17 cellular contexts compared by ENCODE assay signal in the genomic region with DNA sequence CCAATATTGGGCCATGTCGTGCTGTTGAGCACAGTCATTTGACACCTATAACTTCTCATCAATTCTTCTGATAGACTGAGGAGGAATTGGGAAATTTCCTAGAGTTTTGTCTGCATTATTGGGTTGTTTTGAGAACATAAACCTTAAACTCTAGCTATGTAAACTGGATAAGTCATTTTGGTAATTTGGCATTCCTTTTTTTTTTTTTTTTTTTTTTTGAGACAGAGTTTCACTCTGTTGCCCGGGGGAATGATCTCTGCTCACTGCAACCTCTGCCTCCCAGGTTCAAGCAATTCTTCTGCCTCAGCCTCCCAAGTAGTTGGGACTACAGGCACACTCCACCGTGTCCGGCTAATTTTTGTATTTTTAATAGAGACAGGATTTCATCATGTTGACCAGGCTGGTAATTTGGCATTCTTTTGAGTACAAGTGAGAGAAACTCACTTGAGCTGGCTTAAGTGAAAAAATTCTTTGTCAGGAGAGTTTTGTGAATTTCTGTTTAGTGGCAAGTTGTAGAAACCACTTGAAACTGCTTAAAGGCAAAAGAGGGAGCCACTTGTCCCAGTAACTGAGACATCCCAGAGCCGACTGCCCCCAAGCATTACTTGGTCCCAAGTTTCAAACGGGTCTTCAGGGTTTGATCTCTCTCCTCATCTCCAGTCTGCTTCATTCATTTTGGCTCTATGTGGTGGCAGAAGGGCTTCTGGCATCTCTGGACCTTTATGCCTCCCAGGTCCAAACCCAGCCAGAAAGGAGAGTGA. TPM values are rescaled to one million over a fixed set of nuclear protein-coding genes. Genes with fewer than 3 reads are reported as not detected.
A peak's percentile ranks its signal among the peaks of the same experiment; 100 is the strongest.
DNase-seq lines count a peak whose midpoint lies in the region; ATAC-seq and TF ChIP-seq lines count a peak whose summit lies in the region.
"Had no signal": no experiment of that assay in that cellular context is flagged by ENCODE, and none has a peak within 500 bp of the region (broad histone marks: within the 10 kb centered on the region; RNA-seq: fewer than 3 reads in every experiment).

No MANE protein-coding gene starts in this region.

- H3K4me3 ChIP-seq in AG10803 (ENCODE audit: low read length) (no peak overlapping the region), esophagus squamous epithelium (no peak overlapping the region), osteoblast (ENCODE audit: insufficient read depth, low read length) (no peak overlapping the region)
- H3K4me3 ChIP-seq: K562, Peyer's patch had no signal

- intact Hi-C loops in esophagus squamous epithelium (cut with DNase I) = no loop called here

- peaks cover 25 to 89% (median 63%) of the 10 kb centered on the region in 3 donors for H3K4me1 ChIP-seq in esophagus squamous epithelium
- peaks cover 82% of the 10 kb centered on the region for H3K4me1 ChIP-seq in osteoblast (ENCODE audit: insufficient read depth, low read length)

- peak; percentile 46 for DNase-seq in AG10803 (ENCODE audit: low read depth)
- DNase-seq in esophagus squamous epithelium (lab: John Stamatoyannopoulos, UW) = no peak
- DNase-seq in osteoblast (ENCODE audit: insufficient read length, low spot score, missing footprints) = no peak
- DNase-seq in NCI-H2107 (lab: John Stamatoyannopoulos, UW) = no peak
- DNase-seq in activated CD4-positive, alpha-beta T cell treated with anti-CD3 and anti-CD28 coated beads for 4 hours = no peak
- DNase-seq in NCI-H1694 (lab: John Stamatoyannopoulos, UW) = no peak
- DNase-seq: activated CD8-positive, alpha-beta T cell treated with anti-CD3 and anti-CD28 coated beads for 36 hours; effector memory CD4-positive, alpha-beta T cell; glutamatergic neuron; left colon; NCI-H1436; NCI-H510A; Peyer's patch; small intestine had no signal

- H3K27ac ChIP-seq in KOPT-K1 (ENCODE audit: low read depth, low read length, poor library complexity, severe bottlenecking) = peak overlapping the region; percentile 60
- H3K27ac ChIP-seq in esophagus squamous epithelium = peak overlapping the region; percentile 2 to 73 (median 70)
- H3K27ac ChIP-seq in osteoblast (ENCODE audit: low read depth, low read length) = peak overlapping the region; percentile 83

- WGBS in esophagus squamous epithelium, 2 donors = 71 to 77% methylated on average over 6 of the region's 6 CpGs

- TF ChIP-seq POLR2A in esophagus squamous epithelium (IDR thresholded peaks at IDR 0.05) = no peak

- H3K9me3 ChIP-seq in KOPT-K1 (ENCODE audit: insufficient read depth, low read length, poor library complexity, severe bottlenecking) = no peaks in the 10 kb centered on the region
- H3K9me3 ChIP-seq in esophagus squamous epithelium = no peaks in the 10 kb centered on the region
- H3K9me3 ChIP-seq in osteoblast (ENCODE audit: low read depth, low read length) = no peaks in the 10 kb centered on the region
- H3K9me3 ChIP-seq: Peyer's patch had no signal

- H3K27me3 ChIP-seq in esophagus squamous epithelium (no peaks in the 10 kb centered on the region), osteoblast (ENCODE audit: insufficient read depth, low read length) (no peaks in the 10 kb centered on the region)
- H3K27me3 ChIP-seq: Peyer's patch had no signal

- no peak overlapping the region for H2AFZ ChIP-seq in osteoblast (ENCODE audit: low read length)

- TF ChIP-seq CTCF in AG10803 (conservative IDR thresholded peaks at IDR 0.05; ENCODE audit: low read length) (no peak), esophagus squamous epithelium (IDR thresholded peaks at IDR 0.05) (no peak), osteoblast (IDR thresholded peaks at IDR 0.05; ENCODE audit: extremely low read depth, low read depth, low read length) (no peak)

- peaks cover 37% of the 10 kb centered on the region for H4K20me1 ChIP-seq in osteoblast (ENCODE audit: insufficient read depth, low read length)

- peak overlapping the region; percentile 50 for H3K4me2 ChIP-seq in osteoblast (ENCODE audit: insufficient read depth, low read length)

- peaks cover 94% of the 10 kb centered on the region for H3K79me2 ChIP-seq in osteoblast (ENCODE audit: insufficient read depth, low read length)

- no peaks in the 10 kb centered on the region for H3K36me3 ChIP-seq in KOPT-K1 (ENCODE audit: insufficient read depth, low read length)
- no peaks in the 10 kb centered on the region for H3K36me3 ChIP-seq in esophagus squamous epithelium
- no peaks in the 10 kb centered on the region for H3K36me3 ChIP-seq in osteoblast (ENCODE audit: insufficient read depth, low read length)
- H3K36me3 ChIP-seq: Peyer's patch had no signal

- no peak for ATAC-seq in HG03439 (IDR thresholded peaks at IDR 0.05; ENCODE audit: unreplicated experiment)

RNA-seq across cellular contexts. Expression of gene FLNB, which starts 34.9 kb away (rescaled TPM):
- total RNA-seq in esophagus squamous epithelium = 10 to 100 TPM; 65.4 to 77.0 (median 71.5) TPM
- 259 and 274 TPM in 2 replicates for total RNA-seq in osteoblast
